In genomic region chr5:31319338-31319737, GRCh38 we compare ENCODE assay signal across 21 cellular contexts.
"Had no signal": no experiment of that assay in that cellular context is flagged by ENCODE, and none has a peak within 500 bp of the region (broad histone marks: within the 10 kb centered on the region; RNA-seq: fewer than 3 reads in every experiment).

No MANE protein-coding gene starts in this region.

- H3K27ac ChIP-seq: HL-60, KMS-11, SJSA1, SK-N-MC had no signal

- FAIRE-seq: RCC 7860 had no signal

- H3K4me3 ChIP-seq: MG63, SJSA1, SK-N-MC had no signal

- H3K27me3 ChIP-seq: MG63, SJSA1 had no signal

- H3K36me3 ChIP-seq: SJSA1 had no signal

- H3K9ac ChIP-seq: KMS-11 had no signal

- DNase-seq: MG63, NCI-H1092, NCI-H1105 treated with DMSO at 0.1 percent for 48 hours, NCI-H1417 treated with DMSO at 0.1 percent for 48 hours, NCI-H146, NCI-H1694 treated with DMSO at 0.1 percent for 48 hours, NCI-H1930, NCI-H2081, NCI-H2107, NCI-H2227 treated with DMSO at 0.1 percent for 48 hours, NCI-H524, NCI-H526 treated with DMSO at 0.1 percent for 48 hours, NCI-H748 treated with DMSO at 0.1 percent for 48 hours, Right ventricle myocardium superior, RPMI8226, SIG-M5 had no signal

- H3K4me2 ChIP-seq: KMS-11 had no signal

- H3K9me3 ChIP-seq: MG63, SJSA1 had no signal

- H3K4me1 ChIP-seq: SJSA1 had no signal
